ENCODE assay signal across 28 cellular contexts in genomic region chr16:62208934-62209333, GRCh38.
"Had no signal": no experiment of that assay in that cellular context is flagged by ENCODE, and none has a peak within 500 bp of the region (broad histone marks: within the 10 kb centered on the region; RNA-seq: fewer than 3 reads in every experiment).

No MANE protein-coding gene starts in this region.

- H3K36me3 ChIP-seq: adrenal gland, brain microvascular endothelial cell, breast epithelium had no signal

- H3K27ac ChIP-seq: adrenal gland, body of pancreas, brain microvascular endothelial cell, breast epithelium, VCaP had no signal

- H3K4me1 ChIP-seq: adrenal gland, body of pancreas, breast epithelium had no signal

- H3K27me3 ChIP-seq: adrenal gland, body of pancreas, brain microvascular endothelial cell, breast epithelium had no signal

- DNase-seq: activated B cell treated with CpG ODN at 0.5 μM for 24 hours; activated CD4-positive, alpha-beta memory T cell treated with anti-CD3 and anti-CD28 coated beads for 36 hours; activated CD4-positive, alpha-beta T cell treated with anti-CD3 and anti-CD28 coated beads for 4 hours; activated CD4-positive, alpha-beta T cell treated with anti-CD3 and anti-CD28 coated beads, Interleukin-2, amount 10 ng/mL, durations not matched to agents 24 days and 14 days; activated CD4-positive, alpha-beta T cell treated with anti-CD3 and anti-CD28 coated beads, Interleukin-2, amount 50 U/mL, for 1 hour; activated CD4-positive, alpha-beta T cell treated with anti-CD3 and anti-CD28 coated beads, Interleukin-2, amount 50 U/mL, for 4 hours; activated CD4-positive, CD25-positive, alpha-beta regulatory T cell treated with anti-CD3 and anti-CD28 coated beads, Interleukin-2, amount 50 U/mL, for 72 hours; activated CD8-positive, alpha-beta memory T cell treated with anti-CD3 and anti-CD28 coated beads, Interleukin-2, amount 50 U/mL, for 4 hours; activated CD8-positive, alpha-beta T cell treated with anti-CD3 and anti-CD28 coated beads for 36 hours; activated effector memory CD4-positive, alpha-beta T cell treated with anti-CD3 and anti-CD28 coated beads, Interleukin-2, amount 50 U/mL, for 16 hours; activated gamma-delta T cell treated with Interleukin-2 at 50 U/mL for 16 hours; activated naive CD4-positive, alpha-beta T cell; activated naive CD4-positive, alpha-beta T cell treated with anti-CD3 and anti-CD28 coated beads for 36 hours; activated naive CD4-positive, alpha-beta T cell treated with anti-CD3 and anti-CD28 coated beads, Interleukin-2, amount 50 U/mL, for 16 hours; activated naive CD8-positive, alpha-beta T cell treated with anti-CD3 and anti-CD28 coated beads for 36 hours; activated T-cell treated with anti-CD3 and anti-CD28 coated beads for 4 hours; activated T-cell treated with anti-CD3 and anti-CD28 coated beads, Interleukin-2, amount 50 U/mL, for 1 hour; activated T-cell treated with anti-CD3 and anti-CD28 coated beads, Interleukin-2, amount 50 U/mL, for 4 hours; activated T-cell treated with anti-CD3 and anti-CD28 coated beads, Interleukin-2, amount 50 U/mL, for 72 hours; adrenal gland; amniotic stem cell; aorta; body of pancreas; brain microvascular endothelial cell; central memory CD4-positive, alpha-beta T cell; T-helper 9 cell had no signal

- H3K9me3 ChIP-seq: adrenal gland, body of pancreas, breast epithelium had no signal

- H3K4me3 ChIP-seq: adrenal gland, body of pancreas, breast epithelium had no signal
